In the genomic region with DNA sequence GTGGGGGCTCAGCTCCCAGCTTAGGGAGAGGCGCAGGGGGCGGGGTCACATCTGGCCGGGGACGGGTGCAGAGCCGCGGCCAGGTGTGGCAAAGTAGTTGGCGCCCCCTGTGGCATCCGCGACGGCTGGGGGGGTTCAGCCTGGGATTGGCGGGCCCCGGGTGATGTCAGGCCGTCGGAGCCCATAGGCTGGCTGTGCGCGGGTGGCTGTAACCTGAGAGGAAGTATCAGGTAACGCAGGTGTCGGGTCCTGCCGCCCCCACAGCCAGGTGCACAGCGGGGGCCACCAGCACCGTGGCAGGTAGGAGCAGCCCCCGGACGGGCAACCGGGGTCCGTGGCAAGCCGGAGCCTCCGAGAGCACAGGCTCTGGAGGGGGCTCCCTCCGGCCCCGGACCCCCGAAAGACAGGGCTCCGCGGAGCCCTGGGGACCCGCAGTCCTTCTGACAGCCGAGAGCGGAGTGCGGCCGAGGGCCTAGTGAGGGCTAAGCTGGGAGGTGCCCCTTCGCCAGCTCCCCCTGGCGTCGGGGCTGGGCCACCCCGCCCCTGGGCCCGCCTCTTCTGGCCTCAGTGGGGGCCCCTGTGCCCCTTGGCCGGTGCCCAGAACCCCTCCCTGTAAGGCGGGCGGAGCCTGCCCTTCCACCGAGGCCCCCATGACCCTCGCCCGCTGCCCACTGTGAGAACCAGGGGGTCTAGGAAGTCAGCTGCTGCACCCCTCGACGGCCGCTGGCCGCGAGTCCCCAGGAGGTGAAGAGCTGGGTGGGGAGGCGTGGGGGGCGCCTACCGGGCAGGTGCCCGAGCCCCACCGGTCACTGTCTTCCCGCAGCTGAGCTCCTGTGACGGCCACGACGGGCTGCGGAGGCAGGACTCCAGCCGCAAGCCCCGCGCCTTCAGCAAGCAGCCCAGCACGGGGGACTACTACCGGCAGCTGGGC, we compare ENCODE assay signal across 8 cellular contexts. TPM values are rescaled to one million over a fixed set of nuclear protein-coding genes. Genes with fewer than 3 reads are reported as not detected.
DNase-seq lines count a peak whose midpoint lies in the region; ATAC-seq and TF ChIP-seq lines count a peak whose summit lies in the region.

No MANE protein-coding gene starts in this region.

- H3K4me3 ChIP-seq in liver (ENCODE audit: low read depth in 1 of 3, low read length in 3 of 3) (peak overlapping the region in 2 of 3 donors; percentile 41 to 55), right atrium auricular region (peak overlapping the region in 1 of 2 donors; percentile 34)

- peaks cover 5% of the 10 kb centered on the region for H3K36me3 Mint-ChIP-seq in Calu3 (ENCODE audit: insufficient read depth, unreplicated experiment)
- no peaks in the 10 kb centered on the region for H3K36me3 Mint-ChIP-seq in activated T-helper 17 cell treated with anti-CD3 and anti-CD28 coated beads, Interleukin-2, amount 50 U/mL, for 72 hours (ENCODE audit: low read depth)

- H3K27ac Mint-ChIP-seq in Calu3 (ENCODE audit: unreplicated experiment): no peak overlapping the region
- H3K27ac Mint-ChIP-seq in activated T-helper 17 cell treated with anti-CD3 and anti-CD28 coated beads, Interleukin-2, amount 50 U/mL, for 72 hours: no peak overlapping the region

- intact Hi-C loops in Calu3 (cut with micrococcal nuclease; ENCODE audit: unreplicated experiment): no loop called here

- no peaks in the 10 kb centered on the region for H3K27me3 ChIP-seq in liver (ENCODE audit: control insufficient read depth in 4 of 4, insufficient read depth in 4 of 4, low read length in 3 of 4)
- H3K27me3 ChIP-seq in right atrium auricular region: peaks cover 14 to 29% of the 10 kb centered on the region in 2 donors

- peak; percentile 36 for TF ChIP-seq CTCF in Calu3 (IDR thresholded peaks at IDR 0.05; ENCODE audit: unreplicated experiment)
- TF ChIP-seq CTCF in liver (IDR thresholded peaks at IDR 0.05; ENCODE audit: low read depth, low read length, missing input control): peak; percentile 25
- TF ChIP-seq CTCF in right atrium auricular region (IDR thresholded peaks at IDR 0.05): no peak

- H3K4me1 ChIP-seq in liver (ENCODE audit: control insufficient read depth in 4 of 4, insufficient read depth in 4 of 4, low read length in 3 of 4): peaks cover 34 to 75% (median 52%) of the 10 kb centered on the region in 4 donors
- peaks cover 0 to 28% of the 10 kb centered on the region in 2 donors for H3K4me1 ChIP-seq in right atrium auricular region

- H3K4me3 Mint-ChIP-seq in Calu3 (ENCODE audit: low read depth, unreplicated experiment): peak overlapping the region; percentile 30
- peak overlapping the region; percentile 65 for H3K4me3 Mint-ChIP-seq in activated T-helper 17 cell treated with anti-CD3 and anti-CD28 coated beads, Interleukin-2, amount 50 U/mL, for 72 hours

- DNase-seq in Calu3: peak; percentile 37
- peak; percentile 23 for DNase-seq in NCI-H1417 treated with DMSO at 0.1 percent for 48 hours (lab: John Stamatoyannopoulos, UW)
- DNase-seq in NOMO-1 treated with DMSO at 0.1 percent for 48 hours (lab: John Stamatoyannopoulos, UW; ENCODE audit: unreplicated experiment): no peak
- DNase-seq in right atrium auricular region (ENCODE audit: low spot score): no peak

- no peaks in the 10 kb centered on the region for H3K9me3 ChIP-seq in liver (ENCODE audit: control insufficient read depth in 4 of 4, low read length in 3 of 4)
- H3K9me3 ChIP-seq in right atrium auricular region: no peaks in the 10 kb centered on the region

- no TSS peak for BruUV-seq in Calu3 (replicated peaks; lab: Mats Ljungman, UMichigan)

- no peaks in the 10 kb centered on the region for H3K36me3 ChIP-seq in liver (ENCODE audit: control insufficient read depth in 4 of 4, insufficient read depth in 3 of 4, low read depth in 1 of 4, low read length in 3 of 4)
- no peaks in the 10 kb centered on the region for H3K36me3 ChIP-seq in right atrium auricular region

- peak; percentile 30 for ATAC-seq in activated T-helper 17 cell treated with anti-CD3 and anti-CD28 coated beads, Interleukin-2, amount 50 U/mL, for 72 hours (replicated peaks)
- ATAC-seq in HG03175 (IDR thresholded peaks at IDR 0.05; ENCODE audit: unreplicated experiment) (no peak), HG02763 (IDR thresholded peaks at IDR 0.05; ENCODE audit: unreplicated experiment) (no peak)

- 2% methylated on average over 68 of the region's 68 CpGs for WGBS in liver

- peaks cover 28% of the 10 kb centered on the region for H3K27me3 Mint-ChIP-seq in Calu3 (ENCODE audit: unreplicated experiment)
- peaks cover 13% of the 10 kb centered on the region for H3K27me3 Mint-ChIP-seq in activated T-helper 17 cell treated with anti-CD3 and anti-CD28 coated beads, Interleukin-2, amount 50 U/mL, for 72 hours

- no peak for TF ChIP-seq RAD21 in liver (IDR thresholded peaks at IDR 0.05)

- no peak overlapping the region for H3K9ac ChIP-seq in liver (ENCODE audit: low read depth in 1 of 2, low read length in 2 of 2)

- H3K4me1 Mint-ChIP-seq in Calu3 (ENCODE audit: low read depth, unreplicated experiment): no peaks in the 10 kb centered on the region
- H3K4me1 Mint-ChIP-seq in activated T-helper 17 cell treated with anti-CD3 and anti-CD28 coated beads, Interleukin-2, amount 50 U/mL, for 72 hours: peaks cover 14% of the 10 kb centered on the region

- H3K9me3 Mint-ChIP-seq in Calu3 (ENCODE audit: low read depth, unreplicated experiment): no peaks in the 10 kb centered on the region
- no peaks in the 10 kb centered on the region for H3K9me3 Mint-ChIP-seq in activated T-helper 17 cell treated with anti-CD3 and anti-CD28 coated beads, Interleukin-2, amount 50 U/mL, for 72 hours

- CTCF ChIA-PET in Calu3 (lab: Charles Lee): interaction anchor here (0.5 to 0.7 kb wide), 2 partner anchors 31 to 70 kb away, joined by 4 to 6 read pairs; no protein-coding TSS in a partner anchor

- H3K27ac ChIP-seq in liver (ENCODE audit: low read depth in 1 of 2, low read length in 2 of 2): peak overlapping the region; percentile 70 to 76
- H3K27ac ChIP-seq in right atrium auricular region: no peak overlapping the region

TF ChIP-seq in liver, 16 proteins besides CTCF, POLR2A, EP300 and RAD21:
- TF ChIP-seq RXRA (IDR thresholded peaks at IDR 0.05) (no peak), SP1 (IDR thresholded peaks at IDR 0.05) (peak; percentile 34), JUND (IDR thresholded peaks at IDR 0.05) (no peak), NR2F2 (IDR thresholded peaks at IDR 0.05) (no peak), FOXA2 (IDR thresholded peaks at IDR 0.05) (no peak), HNF4G (IDR thresholded peaks at IDR 0.05) (no peak)
- TF ChIP-seq, protein P1, sequence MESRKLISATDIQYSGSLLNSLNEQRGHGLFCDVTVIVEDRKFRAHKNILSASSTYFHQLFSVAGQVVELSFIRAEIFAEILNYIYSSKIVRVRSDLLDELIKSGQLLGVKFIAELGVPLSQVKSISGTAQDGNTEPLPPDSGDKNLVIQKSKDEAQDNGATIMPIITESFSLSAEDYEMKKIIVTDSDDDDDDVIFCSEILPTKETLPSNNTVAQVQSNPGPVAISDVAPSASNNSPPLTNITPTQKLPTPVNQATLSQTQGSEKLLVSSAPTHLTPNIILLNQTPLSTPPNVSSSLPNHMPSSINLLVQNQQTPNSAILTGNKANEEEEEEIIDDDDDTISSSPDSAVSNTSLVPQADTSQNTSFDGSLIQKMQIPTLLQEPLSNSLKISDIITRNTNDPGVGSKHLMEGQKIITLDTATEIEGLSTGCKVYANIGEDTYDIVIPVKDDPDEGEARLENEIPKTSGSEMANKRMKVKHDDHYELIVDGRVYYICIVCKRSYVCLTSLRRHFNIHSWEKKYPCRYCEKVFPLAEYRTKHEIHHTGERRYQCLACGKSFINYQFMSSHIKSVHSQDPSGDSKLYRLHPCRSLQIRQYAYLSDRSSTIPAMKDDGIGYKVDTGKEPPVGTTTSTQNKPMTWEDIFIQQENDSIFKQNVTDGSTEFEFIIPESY (IDR thresholded peaks at IDR 0.05): no peak

RNA-seq across cellular contexts. Expression of gene TNFRSF25, which starts 17.9 kb away (rescaled TPM):
- total RNA-seq in Calu3 (2022) (6.4 and 10.1 TPM in 2 replicates), liver (1 to 10 TPM; 2.2 to 2.6 TPM), right atrium auricular region (1 to 10 TPM; 4.4 to 7.4 TPM)
- total RNA-seq in activated T-helper 17 cell treated with anti-CD3 and anti-CD28 coated beads, Interleukin-2, amount 50 U/mL, for 72 hours: 100 to 1,000 TPM; 132 to 199 TPM
- polyA plus RNA-seq in liver: 1 to 10 TPM in 1 of 2 donors, under 1 TPM in 1; 0.78 to 1.9 TPM

RNA-seq across cellular contexts. Expression of gene ESPN, which starts 23.5 kb away (rescaled TPM):
- total RNA-seq in Calu3 (2022) (2.2 and 3.4 TPM in 2 replicates), liver (10 to 100 TPM; 61.5 to 66.1 TPM), right atrium auricular region (under 1 TPM in 1 of 2 donors, not detected in 1; 0.47 TPM)
- 1 to 10 TPM in 1 of 2 donors, under 1 TPM in 1; 0.71 to 3.5 TPM for total RNA-seq in activated T-helper 17 cell treated with anti-CD3 and anti-CD28 coated beads, Interleukin-2, amount 50 U/mL, for 72 hours
- polyA plus RNA-seq in liver: 100 to 1,000 TPM in 1 of 2 donors, 10 to 100 TPM in 1; 70.3 to 103 TPM

RNA-seq across cellular contexts. Expression of gene HES2, which starts 28.4 kb away (rescaled TPM):
- total RNA-seq in Calu3 (2022) (not detected in 2 replicates), liver (not detected), right atrium auricular region (not detected)
- under 1 TPM; 0.17 to 0.37 TPM for total RNA-seq in activated T-helper 17 cell treated with anti-CD3 and anti-CD28 coated beads, Interleukin-2, amount 50 U/mL, for 72 hours
- polyA plus RNA-seq in liver: under 1 TPM in 1 of 2 donors, not detected in 1; 0.10 TPM

RNA-seq across cellular contexts. Expression of gene PLEKHG5, which starts 43.4 kb away (rescaled TPM):
- 5.1 and 7.8 TPM in 2 replicates for total RNA-seq in Calu3 (2022)
- 1 to 10 TPM; 3.2 to 3.8 TPM for total RNA-seq in activated T-helper 17 cell treated with anti-CD3 and anti-CD28 coated beads, Interleukin-2, amount 50 U/mL, for 72 hours
- total RNA-seq in liver: 1 to 10 TPM; 1.4 to 1.9 TPM
- under 1 TPM; 0.28 to 0.81 TPM for polyA plus RNA-seq in liver
- 1 to 10 TPM; 7.0 to 7.9 TPM for total RNA-seq in right atrium auricular region

RNA-seq across cellular contexts. Expression of gene ACOT7, which starts 54.5 kb away (rescaled TPM):
- total RNA-seq in Calu3 (2022) (32.1 and 36.2 TPM in 2 replicates), liver (10 to 100 TPM in 1 of 2 donors, 1 to 10 TPM in 1; 8.7 to 11.0 TPM), right atrium auricular region (10 to 100 TPM in 1 of 2 donors, 1 to 10 TPM in 1; 6.6 to 10.7 TPM)
- 10 to 100 TPM; 43.5 to 96.3 TPM for total RNA-seq in activated T-helper 17 cell treated with anti-CD3 and anti-CD28 coated beads, Interleukin-2, amount 50 U/mL, for 72 hours
- 10 to 100 TPM in 1 of 2 donors, 1 to 10 TPM in 1; 9.7 to 14.4 TPM for polyA plus RNA-seq in liver

Comparison
In these comparisons a context has a peak if more than half of its experiments do, and no peak if none do; other contexts are left out.
1. DNase-seq: peak in Calu3 (single experiment) and NCI-H1417 treated with DMSO at 0.1 percent for 48 hours (single experiment); none in NOMO-1 treated with DMSO at 0.1 percent for 48 hours (single experiment) and right atrium auricular region (single experiment).
2. CTCF ChIP-seq: peak in Calu3 (single experiment) and liver (single experiment); none in right atrium auricular region (0 of 2).
3. H3K27ac ChIP-seq: peak in liver (2 of 2); none in right atrium auricular region (0 of 2).
4. RNA of gene TNFRSF25, which starts 17.9 kb away (total RNA-seq): 132 to 199 TPM in activated T-helper 17 cell treated with anti-CD3 and anti-CD28 coated beads, Interleukin-2, amount 50 U/mL, for 72 hours; 4.4 to 7.4 TPM in right atrium auricular region, 6.4 to 10.1 TPM in Calu3 and 2.2 to 2.6 TPM in liver; every median in the first group is over 10 times any median in the second.
5. RNA of gene ESPN, which starts 23.5 kb away (total RNA-seq): 61.5 to 66.1 TPM in liver; 0.71 to 3.5 TPM in activated T-helper 17 cell treated with anti-CD3 and anti-CD28 coated beads, Interleukin-2, amount 50 U/mL, for 72 hours, 2.2 to 3.4 TPM in Calu3 and 0.47 TPM in right atrium auricular region; every median in the first group is over 10 times any median in the second.